1 cellular context compared by ENCODE assay signal in genomic region chr19:54203151-54203611, GRCh38.
TF ChIP-seq lines count a peak whose summit lies in the region.

No MANE protein-coding gene starts in this region.

TF ChIP-seq in SK-N-SH treated with all-trans-retinoic acid at 6 μM for 48 hours, 23 proteins besides CTCF, POLR2A, EP300 and RAD21 (continued from another document):
- TF ChIP-seq SNAI2 (CRISPR knock-in tag; IDR thresholded peaks at IDR 0.05) (no peak), ZC3H10 (CRISPR knock-in tag; IDR thresholded peaks at IDR 0.05) (no peak), RARB (CRISPR knock-in tag; IDR thresholded peaks at IDR 0.05) (no peak), CSDC2 (CRISPR knock-in tag; IDR thresholded peaks at IDR 0.05) (no peak), ISL1 (CRISPR knock-in tag; IDR thresholded peaks at IDR 0.05) (no peak)
